In genomic region chr11:829116-829945, GRCh38 we compare ENCODE assay signal across 6 cellular contexts. TPM values are rescaled to one million over a fixed set of nuclear protein-coding genes. Genes with fewer than 3 reads are reported as not detected.
DNase-seq lines count a peak whose midpoint lies in the region; ATAC-seq and TF ChIP-seq lines count a peak whose summit lies in the region.

No MANE protein-coding gene starts in this region.

- DNase-seq in AG04450 (ENCODE audit: low read depth, low spot score) (no peak), kidney epithelial cell (ENCODE audit: low read depth) (no peak), cerebellar nuclear complex (lab: John Stamatoyannopoulos, UW) (no peak), NCI-H2227 (lab: John Stamatoyannopoulos, UW; ENCODE audit: unreplicated experiment) (no peak)

- no peak for ATAC-seq in GM18867 (IDR thresholded peaks at IDR 0.05; ENCODE audit: unreplicated experiment)

- H3K36me3 ChIP-seq in SU-DHL-6 (ENCODE audit: low read length) (no peaks in the 10 kb centered on the region), kidney epithelial cell (ENCODE audit: control insufficient read depth, insufficient read depth, low read length) (peaks cover 1% of the 10 kb centered on the region)

- POLR2A ChIA-PET in AG04450 (lab: Yijun Ruan, JAX), result interaction anchor here (0.6 to 3.7 kb wide), 5 partner anchors 10 to 80 kb away, joined by 3 to 28 read pairs (median 8); partner anchors contain the start of genes CEND1, PNPLA2 and TSPAN4

- H3K79me2 ChIP-seq in SU-DHL-6 (ENCODE audit: insufficient read depth, low read length), result no peaks in the 10 kb centered on the region

- peak overlapping the region; percentile 34 for H3K4me3 ChIP-seq in AG04450 (ENCODE audit: low read depth, low read length)
- peak overlapping the region; percentile 24 for H3K4me3 ChIP-seq in SU-DHL-6 (ENCODE audit: insufficient read depth, low read length, poor library complexity, severe bottlenecking)
- H3K4me3 ChIP-seq in kidney epithelial cell (ENCODE audit: low read depth, low read length), result peak overlapping the region; percentile 45

- CTCF ChIA-PET in AG04450 (lab: Charles Lee), result no interaction called here

- H3F3A ChIP-seq in SU-DHL-6 (ENCODE audit: insufficient read depth), result no peaks in the 10 kb centered on the region

- H3K9ac ChIP-seq in SU-DHL-6 (ENCODE audit: low read length), result peak overlapping the region; percentile 1; the same call in 1 of the 2 replicates

- peak overlapping the region; percentile 50 for H3K4me2 ChIP-seq in SU-DHL-6 (ENCODE audit: low read depth, low read length, poor library complexity, severe bottlenecking)

- H2AFZ ChIP-seq in SU-DHL-6 (ENCODE audit: low read depth, low read length, severe bottlenecking), result no peak overlapping the region

- no peaks in the 10 kb centered on the region for H3K9me2 ChIP-seq in SU-DHL-6 (replicated peaks; ENCODE audit: insufficient read depth, low read length)

- H3K27ac ChIP-seq in AG04450 (ENCODE audit: low read depth, low read length) (no peak overlapping the region), SU-DHL-6 (ENCODE audit: low read depth, low read length) (no peak overlapping the region)

- H3K9me3 ChIP-seq in AG04450 (ENCODE audit: control insufficient read depth, insufficient read depth, low read length) (no peaks in the 10 kb centered on the region; the same call in 1 of the 2 replicates), SU-DHL-6 (ENCODE audit: insufficient read depth, low read length) (no peaks in the 10 kb centered on the region)

- TF ChIP-seq CTCF in AG04450 (IDR thresholded peaks at IDR 0.05; ENCODE audit: low read depth, low read length) (no peak), SU-DHL-6 (IDR thresholded peaks at IDR 0.05; ENCODE audit: insufficient read depth, low read length, poor library complexity, severe bottlenecking) (no peak), kidney epithelial cell (IDR thresholded peaks at IDR 0.05; ENCODE audit: insufficient read depth, low read length, poor library complexity, severe bottlenecking) (no peak)

- H4K20me1 ChIP-seq in SU-DHL-6 (ENCODE audit: low read depth, low read length), result no peaks in the 10 kb centered on the region

- H3K27me3 ChIP-seq in AG04450 (ENCODE audit: control insufficient read depth, insufficient read depth, low read length) (no peaks in the 10 kb centered on the region), SU-DHL-6 (ENCODE audit: low read length) (no peaks in the 10 kb centered on the region), kidney epithelial cell (ENCODE audit: control insufficient read depth, insufficient read depth, low read length) (peaks cover 2% of the 10 kb centered on the region)

RNA-seq across cellular contexts. Expression of gene CRACR2B, which starts 1.6 kb away (rescaled TPM):
- polyA plus RNA-seq in AG04450 (2011; rRNA removed), result 0.26 and 0.36 TPM in 2 replicates
- polyA minus RNA-seq in AG04450 (2011; rRNA and poly(A)+ RNA removed), result 0.18 TPM in 1 of 2 replicates, not detected in the other
- 18.3 and 19.7 TPM in 2 replicates for total RNA-seq in kidney epithelial cell

RNA-seq across cellular contexts. Expression of gene CD151, which starts 3.4 kb away (rescaled TPM):
- 559 and 909 TPM in 2 replicates for polyA plus RNA-seq in AG04450 (2011; rRNA removed)
- polyA minus RNA-seq in AG04450 (2011; rRNA and poly(A)+ RNA removed), result 366 and 557 TPM in 2 replicates
- total RNA-seq in kidney epithelial cell, result 644 and 669 TPM in 2 replicates

RNA-seq across cellular contexts. Expression of gene PNPLA2, which starts 10.6 kb away (rescaled TPM):
- polyA plus RNA-seq in AG04450 (2011; rRNA removed), result 17.3 and 29.3 TPM in 2 replicates
- polyA minus RNA-seq in AG04450 (2011; rRNA and poly(A)+ RNA removed), result 31.5 and 47.7 TPM in 2 replicates
- total RNA-seq in kidney epithelial cell, result 27.5 and 46.0 TPM in 2 replicates

RNA-seq across cellular contexts. Expression of gene POLR2L, which starts 13.0 kb away (rescaled TPM):
- 211 and 431 TPM in 2 replicates for polyA plus RNA-seq in AG04450 (2011; rRNA removed)
- 61.0 and 70.5 TPM in 2 replicates for polyA minus RNA-seq in AG04450 (2011; rRNA and poly(A)+ RNA removed)
- total RNA-seq in kidney epithelial cell, result 42.0 and 45.1 TPM in 2 replicates

RNA-seq across cellular contexts. Expression of gene TSPAN4, which starts 13.3 kb away (rescaled TPM):
- polyA plus RNA-seq in AG04450 (2011; rRNA removed), result 92.6 and 134 TPM in 2 replicates
- 42.0 and 58.6 TPM in 2 replicates for polyA minus RNA-seq in AG04450 (2011; rRNA and poly(A)+ RNA removed)
- total RNA-seq in kidney epithelial cell, result 77.5 and 77.9 TPM in 2 replicates
